Comparison of ENCODE assay signal across 1 cellular context in the genomic region with DNA sequence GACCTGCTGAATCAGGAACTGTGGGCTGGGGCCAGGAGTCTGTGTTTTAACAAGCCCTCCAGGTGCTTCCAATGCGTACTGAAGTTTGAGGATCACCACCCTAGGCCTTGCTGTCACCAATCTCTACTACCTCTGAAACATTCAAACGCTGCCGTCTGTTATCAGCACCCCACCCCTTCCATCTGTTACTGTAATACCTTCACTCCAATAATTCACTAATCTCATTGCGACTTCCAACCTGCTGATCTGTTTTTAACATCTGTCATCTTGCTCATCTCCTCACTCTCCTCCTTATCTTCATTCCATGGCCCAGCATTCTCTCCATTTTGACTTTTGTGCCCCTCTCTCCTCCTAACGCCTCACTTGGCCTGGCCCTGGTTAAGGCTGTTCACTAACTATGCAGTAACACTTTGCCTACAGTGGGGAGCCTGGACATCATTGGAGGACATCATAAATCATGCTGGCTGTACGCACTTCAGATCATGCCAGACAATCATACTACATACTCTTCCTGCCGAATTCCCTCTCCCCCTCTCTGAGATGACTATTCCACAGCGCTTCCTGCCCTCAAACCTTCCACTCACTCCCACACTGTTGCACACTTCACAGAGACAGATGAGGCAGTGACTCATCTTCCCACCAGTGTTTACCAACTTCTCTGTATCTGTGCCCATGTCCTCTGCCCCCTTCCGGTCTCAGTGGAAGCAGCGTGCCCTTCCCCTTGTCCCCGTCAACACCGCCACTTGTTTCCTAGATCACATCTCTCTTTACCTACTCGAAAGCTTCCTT.
TF ChIP-seq lines count a peak whose summit lies in the region.

No MANE protein-coding gene starts in this region.

TF ChIP-seq in GM23338, 12 proteins besides CTCF, POLR2A, EP300 and RAD21 (continued from another document):
- TF ChIP-seq, protein P1, sequence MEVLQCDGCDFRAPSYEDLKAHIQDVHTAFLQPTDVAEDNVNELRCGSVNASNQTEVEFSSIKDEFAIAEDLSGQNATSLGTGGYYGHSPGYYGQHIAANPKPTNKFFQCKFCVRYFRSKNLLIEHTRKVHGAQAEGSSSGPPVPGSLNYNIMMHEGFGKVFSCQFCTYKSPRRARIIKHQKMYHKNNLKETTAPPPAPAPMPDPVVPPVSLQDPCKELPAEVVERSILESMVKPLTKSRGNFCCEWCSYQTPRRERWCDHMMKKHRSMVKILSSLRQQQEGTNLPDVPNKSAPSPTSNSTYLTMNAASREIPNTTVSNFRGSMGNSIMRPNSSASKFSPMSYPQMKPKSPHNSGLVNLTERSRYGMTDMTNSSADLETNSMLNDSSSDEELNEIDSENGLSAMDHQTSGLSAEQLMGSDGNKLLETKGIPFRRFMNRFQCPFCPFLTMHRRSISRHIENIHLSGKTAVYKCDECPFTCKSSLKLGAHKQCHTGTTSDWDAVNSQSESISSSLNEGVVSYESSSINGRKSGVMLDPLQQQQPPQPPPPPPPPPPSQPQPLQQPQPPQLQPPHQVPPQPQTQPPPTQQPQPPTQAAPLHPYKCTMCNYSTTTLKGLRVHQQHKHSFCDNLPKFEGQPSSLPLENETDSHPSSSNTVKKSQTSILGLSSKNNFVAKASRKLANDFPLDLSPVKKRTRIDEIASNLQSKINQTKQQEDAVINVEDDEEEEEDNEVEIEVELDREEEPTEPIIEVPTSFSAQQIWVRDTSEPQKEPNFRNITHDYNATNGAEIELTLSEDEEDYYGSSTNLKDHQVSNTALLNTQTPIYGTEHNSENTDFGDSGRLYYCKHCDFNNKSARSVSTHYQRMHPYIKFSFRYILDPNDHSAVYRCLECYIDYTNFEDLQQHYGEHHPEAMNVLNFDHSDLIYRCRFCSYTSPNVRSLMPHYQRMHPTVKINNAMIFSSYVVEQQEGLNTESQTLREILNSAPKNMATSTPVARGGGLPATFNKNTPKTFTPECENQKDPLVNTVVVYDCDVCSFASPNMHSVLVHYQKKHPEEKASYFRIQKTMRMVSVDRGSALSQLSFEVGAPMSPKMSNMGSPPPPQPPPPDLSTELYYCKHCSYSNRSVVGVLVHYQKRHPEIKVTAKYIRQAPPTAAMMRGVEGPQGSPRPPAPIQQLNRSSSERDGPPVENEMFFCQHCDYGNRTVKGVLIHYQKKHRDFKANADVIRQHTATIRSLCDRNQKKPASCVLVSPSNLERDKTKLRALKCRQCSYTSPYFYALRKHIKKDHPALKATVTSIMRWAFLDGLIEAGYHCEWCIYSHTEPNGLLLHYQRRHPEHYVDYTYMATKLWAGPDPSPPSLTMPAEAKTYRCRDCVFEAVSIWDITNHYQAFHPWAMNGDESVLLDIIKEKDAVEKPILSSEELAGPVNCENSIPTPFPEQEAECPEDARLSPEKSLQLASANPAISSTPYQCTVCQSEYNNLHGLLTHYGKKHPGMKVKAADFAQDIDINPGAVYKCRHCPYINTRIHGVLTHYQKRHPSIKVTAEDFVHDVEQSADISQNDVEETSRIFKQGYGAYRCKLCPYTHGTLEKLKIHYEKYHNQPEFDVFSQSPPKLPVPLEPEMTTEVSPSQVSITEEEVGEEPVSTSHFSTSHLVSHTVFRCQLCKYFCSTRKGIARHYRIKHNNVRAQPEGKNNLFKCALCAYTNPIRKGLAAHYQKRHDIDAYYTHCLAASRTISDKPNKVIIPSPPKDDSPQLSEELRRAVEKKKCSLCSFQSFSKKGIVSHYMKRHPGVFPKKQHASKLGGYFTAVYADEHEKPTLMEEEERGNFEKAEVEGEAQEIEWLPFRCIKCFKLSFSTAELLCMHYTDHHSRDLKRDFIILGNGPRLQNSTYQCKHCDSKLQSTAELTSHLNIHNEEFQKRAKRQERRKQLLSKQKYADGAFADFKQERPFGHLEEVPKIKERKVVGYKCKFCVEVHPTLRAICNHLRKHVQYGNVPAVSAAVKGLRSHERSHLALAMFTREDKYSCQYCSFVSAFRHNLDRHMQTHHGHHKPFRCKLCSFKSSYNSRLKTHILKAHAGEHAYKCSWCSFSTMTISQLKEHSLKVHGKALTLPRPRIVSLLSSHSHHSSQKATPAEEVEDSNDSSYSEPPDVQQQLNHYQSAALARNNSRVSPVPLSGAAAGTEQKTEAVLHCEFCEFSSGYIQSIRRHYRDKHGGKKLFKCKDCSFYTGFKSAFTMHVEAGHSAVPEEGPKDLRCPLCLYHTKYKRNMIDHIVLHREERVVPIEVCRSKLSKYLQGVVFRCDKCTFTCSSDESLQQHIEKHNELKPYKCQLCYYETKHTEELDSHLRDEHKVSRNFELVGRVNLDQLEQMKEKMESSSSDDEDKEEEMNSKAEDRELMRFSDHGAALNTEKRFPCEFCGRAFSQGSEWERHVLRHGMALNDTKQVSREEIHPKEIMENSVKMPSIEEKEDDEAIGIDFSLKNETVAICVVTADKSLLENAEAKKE (CRISPR knock-in tag; IDR thresholded peaks at IDR 0.05): no peak
- no peak for TF ChIP-seq EZH2phosphoT487 (IDR thresholded peaks at IDR 0.05; ENCODE audit: unreplicated experiment)
- TF ChIP-seq EZH2 (IDR thresholded peaks at IDR 0.05; ENCODE audit: low read depth, unreplicated experiment): no peak
- no peak for TF ChIP-seq NANOG (IDR thresholded peaks at IDR 0.05; ENCODE audit: borderline replicate concordance)
- no peak for TF ChIP-seq ZNF114 (CRISPR knock-in tag; IDR thresholded peaks at IDR 0.05)
- TF ChIP-seq ZNF331 (CRISPR knock-in tag; IDR thresholded peaks at IDR 0.05; ENCODE audit: low read depth): no peak
